ENCODE assay signal across 9 cellular contexts in the genomic region with DNA sequence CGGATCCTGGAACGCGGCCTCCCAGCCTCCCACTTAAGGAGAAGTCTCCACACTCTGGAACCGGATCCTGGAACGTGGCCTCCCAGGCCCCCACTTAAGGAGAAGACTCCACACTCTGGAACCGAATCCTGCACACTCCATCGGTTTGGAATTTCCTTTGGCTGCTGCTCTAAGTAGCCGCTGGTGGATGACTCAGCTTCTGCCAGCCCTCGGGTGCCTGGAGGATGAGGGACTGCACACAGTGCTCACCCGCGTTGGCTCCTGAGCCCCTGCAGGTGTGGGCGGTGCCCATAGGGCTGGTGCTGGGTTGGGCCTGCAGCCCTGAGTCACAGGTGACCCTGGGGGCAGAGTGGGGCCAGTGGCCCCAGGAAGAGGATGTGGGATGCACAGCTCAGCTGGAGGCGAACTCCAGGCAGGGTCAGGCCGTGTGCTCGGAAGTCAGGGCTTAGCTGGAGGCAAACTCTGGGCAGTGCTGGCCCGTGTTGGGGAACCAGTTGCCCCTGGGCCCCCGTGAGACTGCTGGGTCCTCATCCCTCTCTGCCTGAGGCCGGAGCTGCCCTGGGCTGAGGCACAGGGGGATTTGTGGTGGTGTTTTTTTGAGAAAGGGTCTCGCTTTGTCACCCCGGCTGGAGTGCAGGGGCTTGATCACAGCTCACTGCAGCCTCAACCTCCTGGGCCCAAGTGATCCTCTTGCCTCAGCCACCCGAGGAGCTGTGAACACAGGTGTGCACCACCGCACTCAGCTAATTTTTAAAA. TPM values are rescaled to one million over a fixed set of nuclear protein-coding genes. Genes with fewer than 3 reads are reported as not detected.
A peak's percentile ranks its signal among the peaks of the same experiment; 100 is the strongest.
DNase-seq lines count a peak whose midpoint lies in the region; ATAC-seq, FAIRE-seq and TF ChIP-seq lines count a peak whose summit lies in the region.
"Had no signal": no experiment of that assay in that cellular context is flagged by ENCODE, and none has a peak within 500 bp of the region (broad histone marks: within the 10 kb centered on the region; RNA-seq: fewer than 3 reads in every experiment).

No MANE protein-coding gene starts in this region.

- H3K4me2 ChIP-seq in astrocyte (ENCODE audit: low read length), result peak overlapping the region; percentile 58

- H3K4me3 Mint-ChIP-seq in astrocyte (ENCODE audit: unreplicated experiment), result peak overlapping the region; percentile 9
- no peak overlapping the region for H3K4me3 Mint-ChIP-seq in CD4-positive, alpha-beta memory T cell
- H3K4me3 Mint-ChIP-seq: activated naive CD8-positive, alpha-beta T cell treated with anti-CD3 and anti-CD28 coated beads, Interleukin-2, amount 10 ng/mL, durations not matched to agents 7 days and 5 days had no signal

- H3K9me3 ChIP-seq in astrocyte (ENCODE audit: insufficient read depth, low read depth, low read length), result no peaks in the 10 kb centered on the region
- no peaks in the 10 kb centered on the region for H3K9me3 ChIP-seq in CD4-positive, alpha-beta memory T cell (ENCODE audit: control insufficient read depth in 1 of 2, low read length in 2 of 2)

- H3K9me3 Mint-ChIP-seq in astrocyte (ENCODE audit: unreplicated experiment), result peaks cover 2% of the 10 kb centered on the region
- no peaks in the 10 kb centered on the region for H3K9me3 Mint-ChIP-seq in CD4-positive, alpha-beta memory T cell
- H3K9me3 Mint-ChIP-seq: activated naive CD8-positive, alpha-beta T cell treated with anti-CD3 and anti-CD28 coated beads, Interleukin-2, amount 10 ng/mL, durations not matched to agents 7 days and 5 days had no signal

- H3K27ac ChIP-seq in astrocyte (ENCODE audit: low read depth, low read length), result peak overlapping the region; percentile 75
- H3K27ac ChIP-seq in CD4-positive, alpha-beta memory T cell (ENCODE audit: low read depth, low read length), result no peak overlapping the region

- H3K4me3 ChIP-seq in astrocyte (ENCODE audit: insufficient read depth, low read depth, low read length), result no peak overlapping the region
- no peak overlapping the region for H3K4me3 ChIP-seq in CD4-positive, alpha-beta memory T cell (ENCODE audit: low read length in 2 of 2)

- peak; percentile 100 for FAIRE-seq in astrocyte (lab: Jason Lieb, UNC)

- no peaks in the 10 kb centered on the region for H4K20me1 ChIP-seq in astrocyte (ENCODE audit: insufficient read depth, low read length)

- H3K4me1 Mint-ChIP-seq in astrocyte (ENCODE audit: low read depth, unreplicated experiment), result peaks cover 8% of the 10 kb centered on the region
- peaks cover 0 to 10% (median 4%) of the 10 kb centered on the region in 4 donors for H3K4me1 Mint-ChIP-seq in CD4-positive, alpha-beta memory T cell
- H3K4me1 Mint-ChIP-seq: activated naive CD8-positive, alpha-beta T cell treated with anti-CD3 and anti-CD28 coated beads, Interleukin-2, amount 10 ng/mL, durations not matched to agents 7 days and 5 days had no signal

- no peak for ATAC-seq in HG03139 (IDR thresholded peaks at IDR 0.05; ENCODE audit: unreplicated experiment)

- CTCF ChIA-PET in CD4-positive, alpha-beta memory T cell (lab: Charles Lee; ENCODE audit: partially characterized antibody), result no interaction called here

- POLR2A ChIA-PET in CD4-positive, alpha-beta memory T cell (lab: Charles Lee; ENCODE audit: partially characterized antibody), result interaction anchor here (1.3 to 1.5 kb wide), 2 partner anchors 15 to 58 kb away, joined by 4 read pairs; no protein-coding TSS in a partner anchor

- DNase-seq in HT-29 (ENCODE audit: low spot score) (peak; percentile 96), astrocyte (ENCODE audit: low read depth) (peak; percentile 97), iris pigment epithelial cell (ENCODE audit: low read depth) (peak; percentile 95), superior temporal gyrus (ENCODE audit: extremely low spot score) (peak; percentile 67), NCI-H1417 (lab: John Stamatoyannopoulos, UW) (no peak), OCI-M1 (lab: John Stamatoyannopoulos, UW) (no peak)
- DNase-seq in CD4-positive, alpha-beta memory T cell, result no peak
- DNase-seq: activated naive CD8-positive, alpha-beta T cell treated with anti-CD3 and anti-CD28 coated beads, Interleukin-2, amount 10 ng/mL, durations not matched to agents 7 days and 5 days had no signal

- H3K27me3 ChIP-seq in astrocyte (ENCODE audit: insufficient read depth, low read length), result no peaks in the 10 kb centered on the region
- no peaks in the 10 kb centered on the region for H3K27me3 ChIP-seq in CD4-positive, alpha-beta memory T cell (ENCODE audit: insufficient read depth, low read length)

- H3K36me3 ChIP-seq in astrocyte (ENCODE audit: insufficient read depth, low read length), result peaks cover 3% of the 10 kb centered on the region
- H3K36me3 ChIP-seq in CD4-positive, alpha-beta memory T cell (ENCODE audit: insufficient read depth, low read length), result no peaks in the 10 kb centered on the region

- peak overlapping the region; percentile 14 for H3K9ac ChIP-seq in astrocyte (ENCODE audit: low read length)

- no peak overlapping the region for H2AFZ ChIP-seq in astrocyte (ENCODE audit: low read depth, low read length)

- peaks cover 40% of the 10 kb centered on the region for H3K4me1 ChIP-seq in astrocyte (ENCODE audit: insufficient read depth, low read length)
- H3K4me1 ChIP-seq in CD4-positive, alpha-beta memory T cell (ENCODE audit: insufficient read depth, low read length), result peaks cover 12% of the 10 kb centered on the region

- H3K27me3 Mint-ChIP-seq in astrocyte (ENCODE audit: low read depth, unreplicated experiment), result no peaks in the 10 kb centered on the region
- no peaks in the 10 kb centered on the region for H3K27me3 Mint-ChIP-seq in CD4-positive, alpha-beta memory T cell
- H3K27me3 Mint-ChIP-seq: activated naive CD8-positive, alpha-beta T cell treated with anti-CD3 and anti-CD28 coated beads, Interleukin-2, amount 10 ng/mL, durations not matched to agents 7 days and 5 days had no signal

- no peak for TF ChIP-seq CTCF in astrocyte (IDR thresholded peaks at IDR 0.05; ENCODE audit: insufficient read depth, low read depth, low read length)

- intact Hi-C loops in CD4-positive, alpha-beta memory T cell (cut with micrococcal nuclease), result no loop called here

- H3K27ac Mint-ChIP-seq in astrocyte (ENCODE audit: unreplicated experiment), result peak overlapping the region; percentile 4
- H3K27ac Mint-ChIP-seq in CD4-positive, alpha-beta memory T cell, result no peak overlapping the region
- H3K27ac Mint-ChIP-seq: activated naive CD8-positive, alpha-beta T cell treated with anti-CD3 and anti-CD28 coated beads, Interleukin-2, amount 10 ng/mL, durations not matched to agents 7 days and 5 days had no signal

- H3K79me2 ChIP-seq in astrocyte (ENCODE audit: insufficient read depth, low read length), result no peaks in the 10 kb centered on the region

- peaks cover 5% of the 10 kb centered on the region for H3K36me3 Mint-ChIP-seq in astrocyte (ENCODE audit: low read depth, unreplicated experiment)
- H3K36me3 Mint-ChIP-seq in CD4-positive, alpha-beta memory T cell, result peaks cover 0 to 4% of the 10 kb centered on the region in 2 donors
- H3K36me3 Mint-ChIP-seq: activated naive CD8-positive, alpha-beta T cell treated with anti-CD3 and anti-CD28 coated beads, Interleukin-2, amount 10 ng/mL, durations not matched to agents 7 days and 5 days had no signal

RNA-seq across cellular contexts. Expression of a gene that starts 13.9 kb away (rescaled TPM):
- 4.1 and 4.9 TPM in 2 replicates for total RNA-seq in HT-29 (2014; rRNA removed; shearing (Covaris generic))
- total RNA-seq in astrocyte, result 2.0 and 2.8 TPM in 2 replicates
- not detected for total RNA-seq in CD4-positive, alpha-beta memory T cell
- polyA plus RNA-seq in CD4-positive, alpha-beta memory T cell, result not detected
- total RNA-seq: activated naive CD8-positive, alpha-beta T cell treated with anti-CD3 and anti-CD28 coated beads, Interleukin-2, amount 10 ng/mL, durations not matched to agents 7 days and 5 days had no signal

RNA-seq across cellular contexts. Expression of a gene that starts 24.4 kb away (rescaled TPM):
- total RNA-seq in HT-29 (2014; rRNA removed; shearing (Covaris generic)), result 43.0 and 55.1 TPM in 2 replicates
- 15.5 and 15.6 TPM in 2 replicates for total RNA-seq in astrocyte
- total RNA-seq in CD4-positive, alpha-beta memory T cell, result 10 to 100 TPM; 30.9 to 36.0 TPM
- 1 to 10 TPM; 1.3 to 5.4 TPM for polyA plus RNA-seq in CD4-positive, alpha-beta memory T cell

RNA-seq across cellular contexts. Expression of a gene that starts 25.2 kb away (rescaled TPM):
- total RNA-seq in HT-29 (2014; rRNA removed; shearing (Covaris generic)), result 82.0 and 86.1 TPM in 2 replicates
- total RNA-seq in astrocyte, result 30.0 and 32.5 TPM in 2 replicates
- total RNA-seq in CD4-positive, alpha-beta memory T cell, result 10 to 100 TPM; 85.6 to 92.0 TPM
- polyA plus RNA-seq in CD4-positive, alpha-beta memory T cell, result 10 to 100 TPM; 65.5 to 66.3 TPM

RNA-seq across cellular contexts. Expression of a gene that starts 25.3 kb away (rescaled TPM):
- total RNA-seq in HT-29 (2014; rRNA removed; shearing (Covaris generic)), result 52.1 and 68.6 TPM in 2 replicates
- 24.8 and 25.5 TPM in 2 replicates for total RNA-seq in astrocyte
- total RNA-seq in CD4-positive, alpha-beta memory T cell, result 10 to 100 TPM; 51.8 to 55.3 TPM
- 10 to 100 TPM; 34.6 to 69.5 TPM for polyA plus RNA-seq in CD4-positive, alpha-beta memory T cell

RNA-seq across cellular contexts. Expression of a gene that starts 29.3 kb away (rescaled TPM):
- 4.7 and 7.0 TPM in 2 replicates for total RNA-seq in HT-29 (2014; rRNA removed; shearing (Covaris generic))
- total RNA-seq in astrocyte, result 29.2 and 30.7 TPM in 2 replicates
- total RNA-seq in CD4-positive, alpha-beta memory T cell, result 100 to 1,000 TPM; 110 to 120 TPM
- polyA plus RNA-seq in CD4-positive, alpha-beta memory T cell, result 10 to 100 TPM; 18.9 to 30.5 TPM

Comparison
In these comparisons a context has a peak if more than half of its experiments do, and no peak if none do; other contexts are left out.
1. DNase-seq: peak in HT-29 (single experiment), astrocyte (single experiment), iris pigment epithelial cell (single experiment) and superior temporal gyrus (single experiment); none in NCI-H1417 (0 of 3), OCI-M1 (single experiment) and CD4-positive, alpha-beta memory T cell (0 of 5).